Comparison of ENCODE assay signal across 8 cellular contexts in the genomic region with DNA sequence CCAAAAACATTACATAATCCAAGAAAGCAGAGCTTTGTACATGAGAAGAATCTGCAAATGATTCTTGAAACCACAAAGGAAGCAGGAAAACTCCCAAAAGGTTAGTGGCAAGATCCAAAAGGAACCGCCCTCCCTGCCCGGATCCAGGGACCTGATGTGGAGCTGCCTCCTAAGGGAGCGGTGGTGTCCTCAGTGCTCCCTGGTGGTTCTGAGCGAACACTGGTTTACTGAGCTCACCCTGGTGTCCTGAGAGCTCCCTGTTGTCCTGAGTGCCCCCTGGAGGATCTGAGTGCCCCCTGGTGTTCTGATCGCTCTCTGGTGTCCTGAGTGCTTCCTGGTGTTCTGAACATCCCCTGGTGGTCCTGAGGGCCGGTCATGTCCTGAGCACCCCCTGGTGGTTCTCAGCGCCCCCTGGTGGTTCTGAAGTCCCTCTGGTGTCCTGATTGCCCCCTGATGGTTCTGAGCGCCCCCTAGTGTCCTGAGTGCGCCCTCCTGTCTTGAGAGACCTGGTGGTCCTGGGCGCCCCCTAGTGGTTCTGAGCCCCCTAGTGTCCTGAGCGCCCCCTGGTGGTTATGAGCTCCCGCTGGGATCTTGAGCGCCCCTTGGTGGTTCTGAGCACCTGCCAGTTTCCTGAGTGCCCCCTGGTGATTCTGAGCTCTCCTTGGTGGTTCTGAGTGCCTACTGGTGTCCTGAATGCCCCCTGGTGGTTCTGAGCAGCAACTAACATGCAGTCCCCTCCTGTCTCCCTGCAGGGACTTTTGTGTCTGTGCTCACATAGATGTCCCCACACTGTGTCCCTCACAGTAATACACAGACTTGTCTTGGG.
DNase-seq lines count a peak whose midpoint lies in the region; ATAC-seq and TF ChIP-seq lines count a peak whose summit lies in the region.

No MANE protein-coding gene starts in this region.

- H3K4me3 ChIP-seq in PC-3 (ENCODE audit: low read length) (no peak overlapping the region), hepatocyte (no peak overlapping the region)

- intact Hi-C loops in PC-3 (cut with micrococcal nuclease) = no loop called here

- no TSS peak for BruUV-seq in PC-3 (replicated peaks; lab: Mats Ljungman, UMichigan)

- H3K27me3 ChIP-seq in PC-3 (ENCODE audit: low read length) (no peaks in the 10 kb centered on the region), hepatocyte (no peaks in the 10 kb centered on the region)

- H3K4me1 Mint-ChIP-seq in activated T-helper 17 cell treated with anti-CD3 and anti-CD28 coated beads, Interleukin-2, amount 50 U/mL, for 72 hours = no peaks in the 10 kb centered on the region

- no peak overlapping the region for H3K27ac ChIP-seq in PC-3 (ENCODE audit: low read length)
- H3K27ac ChIP-seq in hepatocyte = no peak overlapping the region

- DNase-seq in NCI-H748 (lab: John Stamatoyannopoulos, UW; ENCODE audit: unreplicated experiment) (peak; percentile 49), NCI-H748 treated with DMSO at 0.1 percent for 48 hours (lab: John Stamatoyannopoulos, UW) (no peak), PC-3 (no peak), hepatocyte (ENCODE audit: low spot score) (peak; percentile 8), LoVo (ENCODE audit: low spot score) (no peak)
- DNase-seq in stimulated activated CD8-positive, alpha-beta memory T cell treated with anti-CD3 and anti-CD28 coated beads, Interleukin-15, amount 100 ng/mL, for 24 hours (ENCODE audit: low read depth) = peak; percentile 99

- H3K9me2 ChIP-seq in PC-3 (replicated peaks; ENCODE audit: low read length) (no peaks in the 10 kb centered on the region), hepatocyte (replicated peaks; ENCODE audit: insufficient read depth) (no peaks in the 10 kb centered on the region)

- TF ChIP-seq CTCF in PC-3 (conservative IDR thresholded peaks at IDR 0.05; ENCODE audit: low read depth, low read length) (peak; percentile 69), hepatocyte (IDR thresholded peaks at IDR 0.05; ENCODE audit: poor library complexity) (peak; percentile 8)

- CTCF ChIA-PET in PC-3 (lab: Charles Lee) = no interaction called here

- no peaks in the 10 kb centered on the region for H4K20me1 ChIP-seq in PC-3 (ENCODE audit: low read length)
- H4K20me1 ChIP-seq in hepatocyte (ENCODE audit: insufficient read depth, poor library complexity, severe bottlenecking) = no peaks in the 10 kb centered on the region

- peaks cover 5% of the 10 kb centered on the region; the same call in 1 of the 2 replicates for H3K36me3 ChIP-seq in PC-3 (ENCODE audit: low read depth, low read length)
- H3K36me3 ChIP-seq in hepatocyte (replicated peaks; ENCODE audit: insufficient read depth, low read depth) = no peaks in the 10 kb centered on the region

- no peaks in the 10 kb centered on the region for H3K36me3 Mint-ChIP-seq in activated T-helper 17 cell treated with anti-CD3 and anti-CD28 coated beads, Interleukin-2, amount 50 U/mL, for 72 hours (ENCODE audit: low read depth)

- H3K27me3 Mint-ChIP-seq in activated T-helper 17 cell treated with anti-CD3 and anti-CD28 coated beads, Interleukin-2, amount 50 U/mL, for 72 hours = peaks cover 6% of the 10 kb centered on the region

- no peaks in the 10 kb centered on the region for H3F3A ChIP-seq in PC-3 (ENCODE audit: low read length, unreplicated experiment)

- no peaks in the 10 kb centered on the region for H3K9me3 Mint-ChIP-seq in activated T-helper 17 cell treated with anti-CD3 and anti-CD28 coated beads, Interleukin-2, amount 50 U/mL, for 72 hours

- 0 out of 2 replicates have a peak, but pooled peaks cover 5% of the 10 kb centered on the region for H3K9me3 ChIP-seq in PC-3 (ENCODE audit: low read length)
- peaks cover 3% of the 10 kb centered on the region for H3K9me3 ChIP-seq in hepatocyte (ENCODE audit: low read depth)

- POLR2A ChIA-PET in PC-3 (lab: Charles Lee; ENCODE audit: unreplicated experiment) = no interaction called here

- H3K4me1 ChIP-seq in PC-3 (ENCODE audit: insufficient read depth, low read length) (no peaks in the 10 kb centered on the region), hepatocyte (ENCODE audit: insufficient read depth) (no peaks in the 10 kb centered on the region)

- H3K9ac ChIP-seq in PC-3 (ENCODE audit: low read length) = no peak overlapping the region

- H3K4me3 Mint-ChIP-seq in activated T-helper 17 cell treated with anti-CD3 and anti-CD28 coated beads, Interleukin-2, amount 50 U/mL, for 72 hours = no peak overlapping the region

- ATAC-seq in HG02852 (IDR thresholded peaks at IDR 0.05; ENCODE audit: unreplicated experiment) (peak; percentile 75), PC-3 (no peak)
- ATAC-seq in activated T-helper 17 cell treated with anti-CD3 and anti-CD28 coated beads, Interleukin-2, amount 50 U/mL, for 72 hours (replicated peaks) = peak; percentile 88

- no peak overlapping the region for H3K27ac Mint-ChIP-seq in activated T-helper 17 cell treated with anti-CD3 and anti-CD28 coated beads, Interleukin-2, amount 50 U/mL, for 72 hours

- H2AFZ ChIP-seq in PC-3 (ENCODE audit: low read length) = no peak overlapping the region
- no peak overlapping the region for H2AFZ ChIP-seq in hepatocyte

- no peaks in the 10 kb centered on the region for H3K79me2 ChIP-seq in PC-3 (ENCODE audit: low read length)
- no peaks in the 10 kb centered on the region for H3K79me2 ChIP-seq in hepatocyte

- H3K4me2 ChIP-seq in PC-3 (ENCODE audit: low read length) (no peak overlapping the region), hepatocyte (no peak overlapping the region)

- 81% methylated on average over 13 of the region's 13 CpGs for WGBS in hepatocyte (ENCODE audit: low lambda C conversion rate, missing lambda C conversion rate)

Comparison
In these comparisons a context has a peak if more than half of its experiments do, and no peak if none do; other contexts are left out.
1. DNase-seq: peak in NCI-H748 (single experiment), hepatocyte (single experiment) and stimulated activated CD8-positive, alpha-beta memory T cell treated with anti-CD3 and anti-CD28 coated beads, Interleukin-15, amount 100 ng/mL, for 24 hours (single experiment); none in NCI-H748 treated with DMSO at 0.1 percent for 48 hours (single experiment), PC-3 (single experiment) and LoVo (single experiment).